8 cellular contexts compared by ENCODE assay signal in the genomic region with DNA sequence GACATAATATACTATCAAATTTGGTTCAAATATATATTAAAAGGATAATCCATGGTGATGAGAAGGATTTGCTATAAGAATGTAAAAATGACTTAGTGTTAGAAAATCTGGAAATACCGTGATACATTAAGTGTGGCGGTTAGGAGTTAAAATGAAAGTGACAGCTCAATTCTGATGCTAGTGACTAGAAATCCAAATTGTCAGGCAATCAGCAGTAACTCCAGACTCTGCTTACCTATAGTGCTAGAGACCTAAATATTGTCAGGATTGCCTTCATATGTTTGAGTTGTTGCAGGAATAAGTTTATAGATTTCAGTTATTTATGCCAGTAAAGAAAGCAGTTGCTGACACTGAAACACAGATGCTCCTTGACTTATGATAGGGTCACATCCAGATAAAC.
"Had no signal": no experiment of that assay in that cellular context is flagged by ENCODE, and none has a peak within 500 bp of the region (broad histone marks: within the 10 kb centered on the region; RNA-seq: fewer than 3 reads in every experiment).

No MANE protein-coding gene starts in this region.

- DNase-seq: H9, HCEC 1CT, KBM-7 had no signal

- ATAC-seq: GM23338, HepG2 had no signal

- FAIRE-seq: H1, H54, HepG2 had no signal

- H2AFZ ChIP-seq: GM23338 had no signal

- H3K4me3 ChIP-seq: GM23338 had no signal

- H3K27ac ChIP-seq: HL-60 had no signal

- H3K4me2 ChIP-seq: GM23338 had no signal
